In genomic region chr3:130658666-130659065, GRCh38 we compare ENCODE assay signal across 13 cellular contexts.
DNase-seq lines count a peak whose midpoint lies in the region; ATAC-seq and TF ChIP-seq lines count a peak whose summit lies in the region.
"Had no signal": no experiment of that assay in that cellular context is flagged by ENCODE, and none has a peak within 500 bp of the region (broad histone marks: within the 10 kb centered on the region; RNA-seq: fewer than 3 reads in every experiment).

No MANE protein-coding gene starts in this region.

- in situ Hi-C loops in astrocyte of the spinal cord (cut with HindIII; ENCODE audit: low sequenced_read_pairs), result no loop called here

- CTCF ChIA-PET in AG04449 (lab: Yijun Ruan, JAX) (no interaction called here), WTC11 (lab: Charles Lee) (interaction anchor here (1.2 kb wide), 1 partner anchor 383 kb away, joined by 7 read pairs; no protein-coding TSS in a partner anchor)

- H3K4me3 ChIP-seq in AG04449 (ENCODE audit: low read depth, low read length), result no peak overlapping the region
- H3K4me3 ChIP-seq in astrocyte of the spinal cord (ENCODE audit: low read depth, low read length), result no peak overlapping the region
- H3K4me3 ChIP-seq: BLaER1 treated with 17β-estradiol and CSF1 and Interleukin-3, amounts not matched to agents 10 nM and 100 nM; cardiac muscle cell; lower lobe of right lung had no signal

- TF ChIP-seq CTCF in AG04449 (IDR thresholded peaks at IDR 0.05; ENCODE audit: insufficient read depth, low read length, missing control alignments) (no peak), astrocyte of the spinal cord (IDR thresholded peaks at IDR 0.05; ENCODE audit: low read depth, low read length) (no peak), WTC11 (IDR thresholded peaks at IDR 0.05) (no peak)

- H3K27ac Mint-ChIP-seq in WTC11, result no peak overlapping the region
- H3K27ac Mint-ChIP-seq: activated T-cell treated with anti-CD3 and anti-CD28 coated beads, Interleukin-2, amount 50 U/mL, for 72 hours had no signal

- POLR2A ChIA-PET in AG04449 (lab: Yijun Ruan, JAX), result no interaction called here
- POLR2A ChIA-PET in WTC11 (lab: Charles Lee), result no interaction called here

- peaks cover 3% of the 10 kb centered on the region; the same call in 1 of the 2 replicates for H3K9me3 Mint-ChIP-seq in WTC11

- H3K36me3 Mint-ChIP-seq in WTC11, result peaks cover 8% of the 10 kb centered on the region

- no peaks in the 10 kb centered on the region; the same call in 1 of the 2 replicates for H3K27me3 Mint-ChIP-seq in WTC11 (ENCODE audit: low read depth)

- no peak overlapping the region for H3K4me3 Mint-ChIP-seq in WTC11
- H3K4me3 Mint-ChIP-seq: activated T-cell treated with anti-CD3 and anti-CD28 coated beads, Interleukin-2, amount 50 U/mL, for 72 hours had no signal

- ATAC-seq in WTC11 (no peak), GM21381 (IDR thresholded peaks at IDR 0.05; ENCODE audit: unreplicated experiment) (no peak)
- no peak for ATAC-seq in activated CD4-positive, CD25-positive, alpha-beta regulatory T cell treated with anti-CD3 and anti-CD28 coated beads, Interleukin-2, amount 50 U/mL, for 24 hours
- ATAC-seq: activated T-cell treated with anti-CD3 and anti-CD28 coated beads, Interleukin-2, amount 50 U/mL, for 72 hours; lower lobe of right lung had no signal

- H3K4me1 Mint-ChIP-seq in WTC11, result no peaks in the 10 kb centered on the region; the same call in 1 of the 2 replicates

- peak; percentile 61 for DNase-seq in AG04449 (ENCODE audit: low read depth, low spot score)
- peak; percentile 52 for DNase-seq in HT1080 (ENCODE audit: low read depth)
- DNase-seq in astrocyte of the spinal cord (ENCODE audit: low read depth, low spot score), result peak; percentile 83
- peak; percentile 40 for DNase-seq in kidney glomerular epithelial cell (lab: John Stamatoyannopoulos, UW)
- no peak for DNase-seq in Kasumi-1 (lab: John Stamatoyannopoulos, UW)
- no peak for DNase-seq in WTC11 (ENCODE audit: low spot score)
- DNase-seq: activated T-cell treated with anti-CD3 and anti-CD28 coated beads, Interleukin-2, amount 50 U/mL, for 72 hours; GOT3; lower lobe of right lung had no signal

TF ChIP-seq in WTC11, 78 proteins besides CTCF, POLR2A, EP300 and RAD21:
- TF ChIP-seq ZNF317 (CRISPR knock-in tag; IDR thresholded peaks at IDR 0.05; ENCODE audit: borderline replicate concordance, low read depth), result no peak
- TF ChIP-seq KAT7 (CRISPR knock-in tag; IDR thresholded peaks at IDR 0.05; ENCODE audit: borderline replicate concordance), result no peak
- no peak for TF ChIP-seq ZNF138 (CRISPR knock-in tag; conservative IDR thresholded peaks at IDR 0.05)
- no peak for TF ChIP-seq MAX (CRISPR knock-in tag; IDR thresholded peaks at IDR 0.05)
- no peak for TF ChIP-seq TEAD4 (CRISPR knock-in tag; IDR thresholded peaks at IDR 0.05)

Comparison
In these comparisons a context has a peak if more than half of its experiments do, and no peak if none do; other contexts are left out.
1. DNase-seq: peak in AG04449 (single experiment), HT1080 (single experiment), astrocyte of the spinal cord (single experiment) and kidney glomerular epithelial cell (single experiment); none in Kasumi-1 (0 of 2) and WTC11 (single experiment).